ENCODE assay signal across 13 cellular contexts in genomic region chr6:162069995-162070394, GRCh38.
DNase-seq lines count a peak whose midpoint lies in the region; ATAC-seq and TF ChIP-seq lines count a peak whose summit lies in the region.
"Had no signal": no experiment of that assay in that cellular context is flagged by ENCODE, and none has a peak within 500 bp of the region (broad histone marks: within the 10 kb centered on the region; RNA-seq: fewer than 3 reads in every experiment).

No MANE protein-coding gene starts in this region.

- no peaks in the 10 kb centered on the region for H3K36me3 ChIP-seq in colonic mucosa

- ATAC-seq in left ventricle myocardium superior: peak; percentile 49
- ATAC-seq: GM12878, HCT116 had no signal

- H3K4me3 ChIP-seq in epithelial cell of esophagus (ENCODE audit: low read length): no peak overlapping the region
- H3K4me3 ChIP-seq in fibroblast of mammary gland (ENCODE audit: control insufficient read depth, low read depth, low read length): no peak overlapping the region
- H3K4me3 ChIP-seq in colonic mucosa: no peak overlapping the region
- H3K4me3 ChIP-seq: GM12878 had no signal

- H3K27me3 ChIP-seq in colonic mucosa: no peaks in the 10 kb centered on the region

- no peaks in the 10 kb centered on the region for H3K4me1 ChIP-seq in colonic mucosa

- TF ChIP-seq CTCF in epithelial cell of esophagus (IDR thresholded peaks at IDR 0.05; ENCODE audit: insufficient read depth, low read depth, low read length, missing control alignments): no peak
- no peak for TF ChIP-seq CTCF in fibroblast of mammary gland (conservative IDR thresholded peaks at IDR 0.05; ENCODE audit: control insufficient read depth, insufficient read depth, low read depth, low read length)
- TF ChIP-seq CTCF in colonic mucosa (IDR thresholded peaks at IDR 0.05): no peak

- DNase-seq in left ventricle myocardium superior: no peak
- DNase-seq in cardiac septum (ENCODE audit: low spot score): no peak
- peak; percentile 5 for DNase-seq in epithelial cell of esophagus (ENCODE audit: low read depth)
- DNase-seq in fibroblast of mammary gland (ENCODE audit: low read depth): peak; percentile 48
- DNase-seq in NCI-H1694 (lab: John Stamatoyannopoulos, UW): no peak
- DNase-seq in colonic mucosa: no peak
- no peak for DNase-seq in CD1c-positive myeloid dendritic cell (ENCODE audit: extremely low spot score)
- DNase-seq: ACHN; C1 segment of cervical spinal cord; CD4-positive, alpha-beta memory T cell; DMS79 had no signal

- no peak overlapping the region for H3K27ac ChIP-seq in colonic mucosa

- intact Hi-C loops in left ventricle myocardium superior (cut with micrococcal nuclease) (no loop called here), cardiac septum (cut with DNase I) (no loop called here), colonic mucosa (cut with DNase I) (no loop called here)

- H3K9me3 ChIP-seq in colonic mucosa: no peaks in the 10 kb centered on the region

- no peak overlapping the region for H3K9ac ChIP-seq in colonic mucosa (ENCODE audit: low read depth in 2 of 2, low read length in 2 of 2)

Comparison
In these comparisons a context has a peak if more than half of its experiments do, and no peak if none do; other contexts are left out.
1. DNase-seq: peak in epithelial cell of esophagus (single experiment) and fibroblast of mammary gland (single experiment); none in left ventricle myocardium superior (single experiment), cardiac septum (single experiment), NCI-H1694 (single experiment), colonic mucosa (single experiment) and CD1c-positive myeloid dendritic cell (single experiment).